25 cellular contexts compared by ENCODE assay signal in genomic region chr12:66141299-66141698, GRCh38. TPM values are rescaled to one million over a fixed set of nuclear protein-coding genes. Genes with fewer than 3 reads are reported as not detected.
DNase-seq lines count a peak whose midpoint lies in the region; ATAC-seq, FAIRE-seq and TF ChIP-seq lines count a peak whose summit lies in the region.
"Had no signal": no experiment of that assay in that cellular context is flagged by ENCODE, and none has a peak within 500 bp of the region (broad histone marks: within the 10 kb centered on the region; RNA-seq: fewer than 3 reads in every experiment).

No MANE protein-coding gene starts in this region.

- POLR2A ChIA-PET in K562 (lab: Yijun Ruan, JAX), result no interaction called here

- in situ Hi-C loops in K562 (cut with MboI), result no loop called here

- no peak overlapping the region for H2AFZ ChIP-seq in K562 (ENCODE audit: low read depth, low read length)

- no peak for ATAC-seq in K562
- ATAC-seq in pancreas, result no peak
- no peak for ATAC-seq in GM21737 (IDR thresholded peaks at IDR 0.05; ENCODE audit: unreplicated experiment)
- ATAC-seq: GM12878 had no signal

- TF ChIP-seq EP300 in K562 (IDR thresholded peaks at IDR 0.05; ENCODE audit: low read length), result no peak

- CTCF ChIA-PET in K562 (lab: Yijun Ruan, JAX; ENCODE audit: low intra/inter-chr PET ratio), result no interaction called here

- H3K4me1 ChIP-seq in K562 (replicated peaks in 1 of 2; ENCODE audit: control insufficient read depth in 2 of 2, insufficient read depth in 2 of 2, low read length in 2 of 2) (no peaks in the 10 kb centered on the region), pancreas (peaks cover 0 to 8% (median 0%) of the 10 kb centered on the region in 3 donors)
- H3K4me1 ChIP-seq: BE2C had no signal

- H3K4me2 ChIP-seq in K562 (ENCODE audit: insufficient read depth, low read length), result no peak overlapping the region
- H3K4me2 ChIP-seq: BLaER1 had no signal

- TF ChIP-seq POLR2A in K562 (conservative IDR thresholded peaks at IDR 0.05), result no peak

- WGBS in K562 (ENCODE audit: insufficient coverage, low coverage, missing lambda C conversion rate), result 78% methylated on average over 2 of the region's 2 CpGs
- 99 to 100% methylated on average over 2 of the region's 2 CpGs for WGBS in pancreas, 2 donors

- H4K20me1 ChIP-seq in K562 (replicated peaks; ENCODE audit: control insufficient read depth, insufficient read depth, low read length), result no peaks in the 10 kb centered on the region
- H4K20me1 ChIP-seq: BLaER1 had no signal

- H3K4me3 ChIP-seq in K562 (no peak overlapping the region), pancreas (no peak overlapping the region), MG63 (no peak overlapping the region)
- H3K4me3 ChIP-seq: BLaER1, GM12878 had no signal

- TF ChIP-seq RAD21 in K562 (CRISPR knock-in tag; conservative IDR thresholded peaks at IDR 0.05 in 1 of 2, IDR thresholded peaks at IDR 0.05 in 1 of 2), result no peak

- no peaks in the 10 kb centered on the region for H3K9me1 ChIP-seq in K562 (ENCODE audit: control insufficient read depth, insufficient read depth, low read length)

- DNase-seq in K562 (ENCODE audit: extremely low read depth in 1 of 4, low spot score in 3 of 4) (no peak), pancreas (no peak), SW 1271 (lab: John Stamatoyannopoulos, UW) (no peak), MG63 (no peak), foreskin melanocyte (no peak)
- DNase-seq: BE2C; C1 segment of cervical spinal cord; CD8-positive, alpha-beta memory T cell; COR-L47; DMS 273 treated with DMSO at 0.1 percent for 48 hours; DMS153; DMS79; DND-41; EL; GDM1 had no signal

- intact Hi-C loops in K562 (cut with micrococcal nuclease) (no loop called here), pancreas (cut with DNase I) (no loop called here)

- H3K27ac ChIP-seq in K562 (ENCODE audit: extremely low read depth, low read depth, low read length) (no peak overlapping the region), pancreas (no peak overlapping the region)
- H3K27ac ChIP-seq: 22Rv1, BLaER1 had no signal

- peaks cover 13% of the 10 kb centered on the region for H3K9me3 ChIP-seq in K562 (replicated peaks; ENCODE audit: control insufficient read depth, insufficient read depth, low read depth, low read length)
- no peaks in the 10 kb centered on the region for H3K9me3 ChIP-seq in pancreas
- peaks cover 30% of the 10 kb centered on the region for H3K9me3 ChIP-seq in MG63
- H3K9me3 ChIP-seq: BE2C had no signal

- FAIRE-seq in A204.1 (lab: Jason Lieb, UNC), result peak; percentile 61
- peak; percentile 36 for FAIRE-seq in TTC549 (lab: Jason Lieb, UNC)
- FAIRE-seq in K562 (lab: Jason Lieb, UNC), result no peak
- FAIRE-seq in pancreas (lab: Jason Lieb, UNC), result peak; percentile 51
- FAIRE-seq: GM12878, GM12892, GM18507 had no signal

- TF ChIP-seq CTCF in K562 (IDR thresholded peaks at IDR 0.05 in 2 of 3, conservative IDR thresholded peaks at IDR 0.05 in 1 of 3; ENCODE audit: insufficient read depth in 2 of 3, low read depth in 1 of 3, low read length in 3 of 3) (no peak), pancreas (IDR thresholded peaks at IDR 0.05) (no peak)

- no peak overlapping the region for H3K9ac ChIP-seq in K562 (ENCODE audit: insufficient read depth in 1 of 2, low read depth in 2 of 2, low read length in 2 of 2)
- H3K9ac ChIP-seq: BLaER1 had no signal

- no peaks in the 10 kb centered on the region for H3K27me3 ChIP-seq in K562 (ENCODE audit: control insufficient read depth in 2 of 2, insufficient read depth in 2 of 2, low read length in 2 of 2)
- H3K27me3 ChIP-seq in pancreas, result no peaks in the 10 kb centered on the region
- H3K27me3 ChIP-seq in MG63, result no peaks in the 10 kb centered on the region
- H3K27me3 ChIP-seq: BE2C, BLaER1 had no signal

- BruUV-seq in K562 (replicated peaks; lab: Mats Ljungman, UMichigan), result no TSS peak

- H3K79me2 ChIP-seq in K562 (ENCODE audit: control insufficient read depth, insufficient read depth, low read length), result no peaks in the 10 kb centered on the region

- H3K36me3 ChIP-seq in K562 (ENCODE audit: control insufficient read depth, insufficient read depth, low read length), result peaks cover 33% of the 10 kb centered on the region
- H3K36me3 ChIP-seq in pancreas, result peaks cover 0 to 20% (median 0%) of the 10 kb centered on the region in 3 donors
- peaks cover 81% of the 10 kb centered on the region for H3K36me3 ChIP-seq in MG63
- H3K36me3 ChIP-seq: BE2C had no signal

TF ChIP-seq in K562, 482 proteins besides CTCF, POLR2A, EP300 and RAD21 (continues in another document):
- TF ChIP-seq SRSF3 (IDR thresholded peaks at IDR 0.05; ENCODE audit: insufficient read depth, low read length), result no peak
- TF ChIP-seq POU5F1 (IDR thresholded peaks at IDR 0.05; ENCODE audit: borderline replicate concordance, low read depth, low read length, partially characterized antibody), result no peak
- no peak for TF ChIP-seq ZBTB17 (CRISPR knock-in tag; IDR thresholded peaks at IDR 0.05)

RNA-seq across cellular contexts. Expression of gene LLPH, which starts 10.7 kb away (rescaled TPM):
- total RNA-seq in K562 (2011; cell fraction: chromatin; rRNA removed; ENCODE audit: low replicate concordance), result 3.1 and 10.4 TPM in 2 replicates
- total RNA-seq in K562 (2011; cell fraction: nucleolus; rRNA removed), result 1.6 and 2.5 TPM in 2 replicates
- total RNA-seq in K562 (2011; cell fraction: nucleoplasm; rRNA removed), result 2.7 and 5.6 TPM in 2 replicates
- total RNA-seq in K562 (2014; rRNA removed) (19.1 and 22.6 TPM in 2 replicates), K562 (2014; rRNA removed; fragmentation: Illumina TruSeq; extraction: Trizol) (59.6 and 74.3 TPM in 2 replicates), K562 (2015; rRNA removed; fragmentation: Illumina TruSeq; extraction: Trizol) (58.5 and 65.5 TPM in 2 replicates), K562 (2021) (26.3 and 27.8 TPM in 2 replicates), pancreas (10 to 100 TPM in 1 of 6 donors, 1 to 10 TPM in 5; 4.7 to 10.1 (median 7.9) TPM)
- polyA plus RNA-seq in K562 (2011; rRNA removed) (14.1 and 23.9 TPM in 2 replicates), K562 (2014; fragmentation: Illumina TruSeq; extraction: Trizol) (62.1 and 72.0 TPM in 2 replicates), K562 (2014; fragmentation: Nextera tagmentation; extraction: Ambion mirVana) (10 to 100 TPM; 67.4 to 87.3 TPM), K562 (2014; rRNA removed) (41.0 and 48.7 TPM in 2 replicates), pancreas (10 to 100 TPM in 1 of 2 donors, 1 to 10 TPM in 1; 3.8 to 10.5 TPM)
- 2.1 and 4.8 TPM in 2 replicates for polyA plus RNA-seq in K562 (2011; cell fraction: cytosol; rRNA removed)
- 1.9 and 2.5 TPM in 2 replicates for polyA plus RNA-seq in K562 (2011; cell fraction: nucleus; rRNA removed)
- 27.5 and 58.5 TPM in 2 replicates for polyA plus RNA-seq in K562 (2012)
- polyA minus RNA-seq in K562 (2011; rRNA and poly(A)+ RNA removed), result 8.3 and 11.9 TPM in 2 replicates
- polyA minus RNA-seq in K562 (2011; cell fraction: cytosol; rRNA and poly(A)+ RNA removed), result 0.64 and 4.3 TPM in 2 replicates
- 2.2 and 4.0 TPM in 2 replicates for polyA minus RNA-seq in K562 (2011; cell fraction: nucleus; rRNA and poly(A)+ RNA removed)
- 14.1 and 14.2 TPM in 2 replicates for total RNA-seq in MG63 (2014; rRNA removed; shearing (Covaris generic); ENCODE audit: low replicate concordance)

RNA-seq across cellular contexts. Expression of gene TMBIM4, which starts 28.5 kb away (rescaled TPM):
- total RNA-seq in K562 (2011; cell fraction: chromatin; rRNA removed; ENCODE audit: low replicate concordance), result 23.3 and 47.4 TPM in 2 replicates
- 18.2 and 23.0 TPM in 2 replicates for total RNA-seq in K562 (2011; cell fraction: nucleolus; rRNA removed)
- total RNA-seq in K562 (2011; cell fraction: nucleoplasm; rRNA removed), result 38.8 and 43.1 TPM in 2 replicates
- total RNA-seq in K562 (2014; rRNA removed) (18.6 and 19.5 TPM in 2 replicates), K562 (2014; rRNA removed; fragmentation: Illumina TruSeq; extraction: Trizol) (49.8 and 57.5 TPM in 2 replicates), K562 (2015; rRNA removed; fragmentation: Illumina TruSeq; extraction: Trizol) (46.1 and 50.0 TPM in 2 replicates), K562 (2021) (41.2 and 46.5 TPM in 2 replicates), pancreas (10 to 100 TPM; 56.4 to 79.4 (median 64.1) TPM)
- polyA plus RNA-seq in K562 (2011; rRNA removed) (53.9 and 67.4 TPM in 2 replicates), K562 (2014; fragmentation: Illumina TruSeq; extraction: Trizol) (49.7 and 70.1 TPM in 2 replicates), K562 (2014; fragmentation: Nextera tagmentation; extraction: Ambion mirVana) (100 to 1,000 TPM; 231 to 272 TPM), K562 (2014; rRNA removed) (61.8 and 104 TPM in 2 replicates), pancreas (100 to 1,000 TPM in 1 of 2 donors, 10 to 100 TPM in 1; 59.4 to 106 TPM)
- polyA plus RNA-seq in K562 (2011; cell fraction: cytosol; rRNA removed), result 94.3 and 145 TPM in 2 replicates
- polyA plus RNA-seq in K562 (2011; cell fraction: nucleus; rRNA removed), result 17.7 and 30.5 TPM in 2 replicates
- 55.8 and 57.5 TPM in 2 replicates for polyA plus RNA-seq in K562 (2012)
- 27.7 and 28.5 TPM in 2 replicates for polyA minus RNA-seq in K562 (2011; rRNA and poly(A)+ RNA removed)
- polyA minus RNA-seq in K562 (2011; cell fraction: cytosol; rRNA and poly(A)+ RNA removed), result 5.2 and 24.5 TPM in 2 replicates
- polyA minus RNA-seq in K562 (2011; cell fraction: nucleus; rRNA and poly(A)+ RNA removed), result 4.6 and 15.3 TPM in 2 replicates
- total RNA-seq in MG63 (2014; rRNA removed; shearing (Covaris generic); ENCODE audit: low replicate concordance), result 16.4 and 23.3 TPM in 2 replicates

RNA-seq across cellular contexts. Expression of gene IRAK3, which starts 47.7 kb away (rescaled TPM):
- 0.07 TPM in 1 of 2 replicates, not detected in the other for total RNA-seq in K562 (2011; cell fraction: chromatin; rRNA removed; ENCODE audit: low replicate concordance)
- not detected in 2 replicates for total RNA-seq in K562 (2011; cell fraction: nucleolus; rRNA removed)
- not detected in 2 replicates for total RNA-seq in K562 (2011; cell fraction: nucleoplasm; rRNA removed)
- total RNA-seq in K562 (2014; rRNA removed), result 0.09 TPM in 1 of 2 replicates, not detected in the other
- not detected in 2 replicates for total RNA-seq in K562 (2014; rRNA removed; fragmentation: Illumina TruSeq; extraction: Trizol)
- total RNA-seq in K562 (2015; rRNA removed; fragmentation: Illumina TruSeq; extraction: Trizol), result not detected in 2 replicates
- total RNA-seq in K562 (2021), result 0.07 TPM in 1 of 2 replicates, not detected in the other
- polyA plus RNA-seq in K562 (2011; rRNA removed), result 0.06 TPM in 1 of 2 replicates, not detected in the other
- polyA plus RNA-seq in K562 (2011; cell fraction: cytosol; rRNA removed), result not detected in 2 replicates
- polyA plus RNA-seq in K562 (2011; cell fraction: nucleus; rRNA removed), result not detected in 2 replicates
- polyA plus RNA-seq in K562 (2012), result 0.01 TPM in 1 of 2 replicates, not detected in the other
- not detected in 2 replicates for polyA plus RNA-seq in K562 (2014; fragmentation: Illumina TruSeq; extraction: Trizol)
- not detected for polyA plus RNA-seq in K562 (2014; fragmentation: Nextera tagmentation; extraction: Ambion mirVana)
- not detected in 2 replicates for polyA plus RNA-seq in K562 (2014; rRNA removed)
- polyA minus RNA-seq in K562 (2011; rRNA and poly(A)+ RNA removed), result not detected in 2 replicates
- not detected in 2 replicates for polyA minus RNA-seq in K562 (2011; cell fraction: cytosol; rRNA and poly(A)+ RNA removed)
- polyA minus RNA-seq in K562 (2011; cell fraction: nucleus; rRNA and poly(A)+ RNA removed), result not detected in 2 replicates
- total RNA-seq in pancreas, result 1 to 10 TPM in 4 of 6 donors, under 1 TPM in 2; 0.55 to 5.3 (median 1.8) TPM
- 1 to 10 TPM; 1.1 TPM for polyA plus RNA-seq in pancreas
- total RNA-seq in MG63 (2014; rRNA removed; shearing (Covaris generic); ENCODE audit: low replicate concordance), result 2.3 and 4.6 TPM in 2 replicates
- total RNA-seq: A172, G401 had no signal
- polyA plus RNA-seq: CD8-positive, alpha-beta memory T cell had no signal
